In genomic region chr1:22451702-22452400, GRCh38 we compare ENCODE assay signal across 8 cellular contexts. TPM values are rescaled to one million over a fixed set of nuclear protein-coding genes. Genes with fewer than 3 reads are reported as not detected.
A peak's percentile ranks its signal among the peaks of the same experiment; 100 is the strongest.
DNase-seq lines count a peak whose midpoint lies in the region; ATAC-seq and TF ChIP-seq lines count a peak whose summit lies in the region.

TSS of gene ZBTB40 (plus strand) at chr1:22451851. CDS start at chr1:22489949, 38,098 bp downstream.

- H3K4me3 ChIP-seq in fibroblast of pulmonary artery (replicated peaks; ENCODE audit: low read depth, low read length), result peak within 1 kb of the TSS; percentile 87

- peak; percentile 62 for TF ChIP-seq POLR2A in Raji (IDR thresholded peaks at IDR 0.05; ENCODE audit: insufficient read depth, low read depth, low read length)

- no peaks in the 10 kb centered on the region for H3K9me3 Mint-ChIP-seq in natural killer cell treated with Interleukin-12 subunit alpha and Interleukin-12 subunit beta and Interleukin-15 and Interleukin-18, amount 100 ng/mL, for 72 hours

- peak within 1 kb of the TSS; percentile 79 to 94 for H3K27ac Mint-ChIP-seq in natural killer cell treated with Interleukin-12 subunit alpha and Interleukin-12 subunit beta and Interleukin-15 and Interleukin-18, amount 100 ng/mL, for 72 hours

- peaks cover 25 to 27% of the 10 kb centered on the region in 2 donors for H3K4me1 Mint-ChIP-seq in natural killer cell treated with Interleukin-12 subunit alpha and Interleukin-12 subunit beta and Interleukin-15 and Interleukin-18, amount 100 ng/mL, for 72 hours (ENCODE audit: low read depth in 2 of 2)

- DNase-seq in EH (ENCODE audit: low read depth) (peak; percentile 94), H4 (ENCODE audit: low spot score) (peak; percentile 96), LoVo (ENCODE audit: low spot score) (peak; percentile 93), fibroblast of pulmonary artery (ENCODE audit: low read depth) (peak; percentile 99)
- DNase-seq in activated T-helper 9 cell treated with anti-CD3 and anti-CD28 coated beads, Interleukin-2, amount 50 U/mL, for 16 hours (ENCODE audit: low read depth), result peak; percentile 92
- peak; percentile 97 for DNase-seq in natural killer cell treated with Interleukin-12 subunit alpha and Interleukin-12 subunit beta and Interleukin-15 and Interleukin-18, amount 100 ng/mL, for 72 hours (ENCODE audit: low spot score)
- DNase-seq in stimulated activated naive CD4-positive, alpha-beta T cell treated with Interleukin-2 at 50 U/mL for 16 hours (lab: John Stamatoyannopoulos, UW), result peak; percentile 92

- no peak for TF ChIP-seq CTCF in fibroblast of pulmonary artery (IDR thresholded peaks at IDR 0.05; ENCODE audit: low read length, missing control alignments)

- peak; percentile 99 for ATAC-seq in natural killer cell treated with Interleukin-12 subunit alpha and Interleukin-12 subunit beta and Interleukin-15 and Interleukin-18, amount 100 ng/mL, for 72 hours

- H3K4me3 Mint-ChIP-seq in natural killer cell treated with Interleukin-12 subunit alpha and Interleukin-12 subunit beta and Interleukin-15 and Interleukin-18, amount 100 ng/mL, for 72 hours, result peak within 1 kb of the TSS; percentile 97

- no peaks in the 10 kb centered on the region for H3K36me3 Mint-ChIP-seq in natural killer cell treated with Interleukin-12 subunit alpha and Interleukin-12 subunit beta and Interleukin-15 and Interleukin-18, amount 100 ng/mL, for 72 hours

- H3K27me3 Mint-ChIP-seq in natural killer cell treated with Interleukin-12 subunit alpha and Interleukin-12 subunit beta and Interleukin-15 and Interleukin-18, amount 100 ng/mL, for 72 hours, result no peaks in the 10 kb centered on the region

RNA-seq across cellular contexts. Expression of gene ZBTB40, which starts in this region (rescaled TPM):
- total RNA-seq in H4 (2014; rRNA removed; shearing (Covaris generic)), result 12.1 and 14.0 TPM in 2 replicates
- 10 to 100 TPM; 26.3 to 33.9 TPM for total RNA-seq in natural killer cell treated with Interleukin-12 subunit alpha and Interleukin-12 subunit beta and Interleukin-15 and Interleukin-18, amount 100 ng/mL, for 72 hours

Comparison
In these comparisons a context has a peak if more than half of its experiments do, and no peak if none do; other contexts are left out.
1. Peak in every context shown above with its lines: DNase-seq, ATAC-seq and H3K4me3 ChIP-seq.